Comparison of ENCODE assay signal across 1 cellular context in the genomic region with DNA sequence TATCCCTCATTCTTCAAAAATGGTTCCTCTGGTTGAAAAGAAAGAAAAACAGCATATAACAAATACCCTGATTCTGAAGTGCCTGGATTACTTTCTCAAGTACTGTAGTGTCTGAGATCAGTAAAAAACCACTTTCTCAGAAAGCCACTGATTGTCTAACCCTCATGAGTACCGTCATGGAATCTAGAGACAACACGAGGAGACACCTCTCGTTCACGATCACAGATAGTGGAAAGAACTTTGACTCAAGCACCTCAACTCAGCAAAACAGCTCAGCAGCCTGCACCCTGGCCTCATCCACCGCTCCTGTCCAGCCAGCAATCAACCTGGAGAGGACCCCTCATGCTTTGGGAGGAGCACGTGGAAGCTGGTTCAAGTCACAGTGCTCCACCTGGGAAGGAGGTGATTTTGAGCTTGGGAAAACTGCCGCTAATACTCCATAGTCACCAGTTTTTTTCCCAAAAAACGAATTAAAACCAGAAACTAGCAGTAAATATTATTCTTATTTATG.
TF ChIP-seq lines count a peak whose summit lies in the region.

No MANE protein-coding gene starts in this region.

TF ChIP-seq in SK-N-SH treated with all-trans-retinoic acid at 6 μM for 48 hours, 23 proteins besides CTCF, POLR2A, EP300 and RAD21 (continued from another document):
- no peak for TF ChIP-seq GLIS3 (CRISPR knock-in tag; IDR thresholded peaks at IDR 0.05)
- TF ChIP-seq CSDC2 (CRISPR knock-in tag; IDR thresholded peaks at IDR 0.05) = no peak
- no peak for TF ChIP-seq ARNTL (CRISPR knock-in tag; IDR thresholded peaks at IDR 0.05; ENCODE audit: borderline replicate concordance, low read depth)
- TF ChIP-seq ZNF70 (CRISPR knock-in tag; IDR thresholded peaks at IDR 0.05) = no peak
- TF ChIP-seq, protein P1, sequence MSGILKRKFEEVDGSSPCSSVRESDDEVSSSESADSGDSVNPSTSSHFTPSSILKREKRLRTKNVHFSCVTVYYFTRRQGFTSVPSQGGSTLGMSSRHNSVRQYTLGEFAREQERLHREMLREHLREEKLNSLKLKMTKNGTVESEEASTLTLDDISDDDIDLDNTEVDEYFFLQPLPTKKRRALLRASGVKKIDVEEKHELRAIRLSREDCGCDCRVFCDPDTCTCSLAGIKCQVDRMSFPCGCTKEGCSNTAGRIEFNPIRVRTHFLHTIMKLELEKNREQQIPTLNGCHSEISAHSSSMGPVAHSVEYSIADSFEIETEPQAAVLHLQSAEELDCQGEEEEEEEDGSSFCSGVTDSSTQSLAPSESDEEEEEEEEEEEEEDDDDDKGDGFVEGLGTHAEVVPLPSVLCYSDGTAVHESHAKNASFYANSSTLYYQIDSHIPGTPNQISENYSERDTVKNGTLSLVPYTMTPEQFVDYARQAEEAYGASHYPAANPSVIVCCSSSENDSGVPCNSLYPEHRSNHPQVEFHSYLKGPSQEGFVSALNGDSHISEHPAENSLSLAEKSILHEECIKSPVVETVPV (CRISPR knock-in tag; IDR thresholded peaks at IDR 0.05) = no peak
TF ChIP-seq in SK-N-SH treated with all-trans-retinoic acid at 6 μM for 48 hours: peak in this region for 0.
